ENCODE assay signal across 11 cellular contexts in the genomic region with DNA sequence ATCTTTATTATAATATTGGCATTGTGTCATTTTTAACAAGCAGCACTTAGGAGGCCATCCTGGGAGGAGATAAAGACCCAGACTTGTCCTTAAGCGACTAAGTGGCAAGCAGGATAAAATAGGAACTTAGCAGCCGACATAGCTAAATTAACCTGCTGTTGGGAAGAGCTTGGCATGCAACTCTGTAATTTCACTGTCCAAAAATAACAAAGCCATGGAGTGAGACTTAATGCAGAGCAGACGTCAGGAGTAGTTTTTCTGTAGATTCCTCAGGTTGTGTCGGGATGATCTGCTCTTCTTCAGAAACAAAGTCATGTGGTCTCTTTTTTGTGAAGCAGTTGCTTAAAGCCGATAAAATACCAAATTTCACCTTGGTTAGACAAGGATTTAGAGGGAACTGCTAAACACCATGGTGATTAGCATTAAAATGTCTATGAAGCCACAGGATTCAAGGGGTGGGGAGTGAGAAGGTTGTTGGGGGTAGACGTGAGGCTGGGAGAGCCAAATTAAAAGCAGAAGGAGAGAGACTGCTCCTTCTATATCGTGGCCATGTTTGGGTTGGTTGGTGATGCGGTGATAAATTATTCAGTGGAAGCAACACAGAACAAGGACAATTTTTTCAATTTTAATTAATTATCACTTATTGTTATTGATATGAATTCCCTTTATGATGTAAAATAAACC.
DNase-seq lines count a peak whose midpoint lies in the region; ATAC-seq and TF ChIP-seq lines count a peak whose summit lies in the region.
"Had no signal": no experiment of that assay in that cellular context is flagged by ENCODE, and none has a peak within 500 bp of the region (broad histone marks: within the 10 kb centered on the region; RNA-seq: fewer than 3 reads in every experiment).

No MANE protein-coding gene starts in this region.

- ATAC-seq in GM19397 (IDR thresholded peaks at IDR 0.05; ENCODE audit: unreplicated experiment): no peak
- ATAC-seq: HepG2 had no signal

- no peak overlapping the region for H3K4me3 ChIP-seq in HEK293 (ENCODE audit: low read depth, low read length)
- H3K4me3 ChIP-seq in SK-N-SH (ENCODE audit: low read depth in 2 of 2, low read length in 1 of 2): peak overlapping the region; percentile 17 to 36; a peak in 3 of 4 replicates
- H3K4me3 ChIP-seq in fibroblast of the aortic adventitia (ENCODE audit: low read depth, low read length): no peak overlapping the region
- no peak overlapping the region for H3K4me3 ChIP-seq in parathyroid adenoma (ENCODE audit: low read depth, low read length)
- no peak overlapping the region for H3K4me3 ChIP-seq in Caco-2 (ENCODE audit: low read depth, low read length)

- TF ChIP-seq RAD21 in SK-N-SH (IDR thresholded peaks at IDR 0.05; ENCODE audit: low read length): 0 out of 2 replicates have a peak, but pooled peaks have one; percentile 6

- H3K79me2 ChIP-seq in SK-N-SH (ENCODE audit: insufficient read depth) (no peaks in the 10 kb centered on the region), parathyroid adenoma (no peaks in the 10 kb centered on the region)

- peak in 1 of 2 experiments; percentile 29; a peak in 1 of 4 replicates for TF ChIP-seq EP300 in SK-N-SH (IDR thresholded peaks at IDR 0.05; ENCODE audit: borderline replicate concordance in 1 of 2, low read depth in 1 of 2, low read length in 1 of 2)

- CTCF ChIA-PET in HEK293 (lab: Yijun Ruan, JAX): interaction anchor here (0.6 to 0.9 kb wide), 2 partner anchors 40 to 1320 kb away, joined by 3 to 4 read pairs; no protein-coding TSS in a partner anchor
- CTCF ChIA-PET in SK-N-SH (lab: Yijun Ruan, JAX): interaction anchor here (1.0 to 1.1 kb wide), 3 partner anchors 10 to 95 kb away, joined by 3 read pairs; no protein-coding TSS in a partner anchor
- CTCF ChIA-PET in Caco-2 (lab: Charles Lee): no interaction called here

- H3F3A ChIP-seq in SK-N-SH (replicated peaks; ENCODE audit: insufficient read depth): peaks cover 6% of the 10 kb centered on the region

- H3K27ac Mint-ChIP-seq in Caco-2 (ENCODE audit: unreplicated experiment): no peak overlapping the region

- H3K36me3 ChIP-seq in HEK293 (ENCODE audit: control insufficient read depth in 2 of 2, insufficient read depth in 1 of 2, low read length in 2 of 2) (no peaks in the 10 kb centered on the region), SK-N-SH (replicated peaks in 1 of 2; ENCODE audit: control insufficient read depth in 1 of 2, insufficient read depth in 2 of 2, low read length in 1 of 2) (no peaks in the 10 kb centered on the region), parathyroid adenoma (ENCODE audit: control insufficient read depth, insufficient read depth, low read length) (no peaks in the 10 kb centered on the region), Caco-2 (ENCODE audit: control insufficient read depth, insufficient read depth, low read length) (no peaks in the 10 kb centered on the region)

- intact Hi-C loops in Caco-2 (cut with micrococcal nuclease; ENCODE audit: unreplicated experiment): no loop called here

- peak; percentile 6 for DNase-seq in SK-N-SH
- DNase-seq in fibroblast of the aortic adventitia (ENCODE audit: low read depth): peak; percentile 39
- DNase-seq in activated naive CD4-positive, alpha-beta T cell (lab: John Stamatoyannopoulos, UW): no peak
- no peak for DNase-seq in Caco-2
- no peak for DNase-seq in CD1c-positive myeloid dendritic cell (ENCODE audit: extremely low spot score)
- DNase-seq: activated T-cell treated with anti-CD3 and anti-CD28 coated beads, Interleukin-2, amount 50 U/mL, for 48 hours; NCI-H226 had no signal

- H3K9ac ChIP-seq in SK-N-SH (peak overlapping the region; percentile 53), parathyroid adenoma (no peak overlapping the region)

- POLR2A ChIA-PET in HEK293 (lab: Yijun Ruan, JAX): no interaction called here
- POLR2A ChIA-PET in SK-N-SH (lab: Yijun Ruan, JAX): interaction anchor here (0.8 kb wide), 1 partner anchor 68 kb away, joined by 3 read pairs; no protein-coding TSS in a partner anchor
- POLR2A ChIA-PET in Caco-2 (lab: Charles Lee): no interaction called here

- WGBS in SK-N-SH (ENCODE audit: low lambda C conversion rate): 16% methylated on average over 8 of the region's 8 CpGs

- H3K27me3 Mint-ChIP-seq in Caco-2 (ENCODE audit: insufficient read depth, unreplicated experiment): no peaks in the 10 kb centered on the region

- H3K36me3 Mint-ChIP-seq in Caco-2 (ENCODE audit: insufficient read depth, unreplicated experiment): no peaks in the 10 kb centered on the region

- H3K27ac ChIP-seq in HEK293 (ENCODE audit: extremely low read depth, low read depth, low read length) (peak overlapping the region; percentile 72), SK-N-SH (ENCODE audit: low read depth in 2 of 2, low read length in 1 of 2) (peak overlapping the region; percentile 55 to 91), parathyroid adenoma (no peak overlapping the region)

- H2AFZ ChIP-seq in SK-N-SH (ENCODE audit: low read depth) (peak overlapping the region; percentile 59), parathyroid adenoma (peak overlapping the region; percentile 49)

- H3K9me3 ChIP-seq in HEK293 (ENCODE audit: control insufficient read depth, insufficient read depth, low read depth, low read length) (no peaks in the 10 kb centered on the region), SK-N-SH (no peaks in the 10 kb centered on the region), parathyroid adenoma (ENCODE audit: control insufficient read depth, low read length) (no peaks in the 10 kb centered on the region), Caco-2 (no peaks in the 10 kb centered on the region)

- H3K4me1 Mint-ChIP-seq in Caco-2 (ENCODE audit: low read depth, unreplicated experiment): peaks cover 19% of the 10 kb centered on the region

- no peaks in the 10 kb centered on the region for H4K20me1 ChIP-seq in SK-N-SH (ENCODE audit: insufficient read depth)

- TF ChIP-seq CTCF in HEK293 (tag by site-specific recombination; IDR thresholded peaks at IDR 0.05) (no peak), SK-N-SH (IDR thresholded peaks at IDR 0.05) (no peak), fibroblast of the aortic adventitia (IDR thresholded peaks at IDR 0.05; ENCODE audit: insufficient read depth, low read length) (no peak), parathyroid adenoma (IDR thresholded peaks at IDR 0.05) (no peak), Caco-2 (IDR thresholded peaks at IDR 0.05; ENCODE audit: insufficient read depth in 1 of 2, low read depth in 1 of 2, low read length in 1 of 2, severe bottlenecking in 1 of 2, unreplicated experiment in 1 of 2) (no peak)

- no TSS peak for BruUV-seq in Caco-2 (replicated peaks; lab: Mats Ljungman, UMichigan)

- H3K27me3 ChIP-seq in SK-N-SH (ENCODE audit: insufficient read depth): no peaks in the 10 kb centered on the region
- no peaks in the 10 kb centered on the region for H3K27me3 ChIP-seq in parathyroid adenoma (ENCODE audit: control insufficient read depth, insufficient read depth, low read length)
- no peaks in the 10 kb centered on the region for H3K27me3 ChIP-seq in Caco-2 (replicated peaks; ENCODE audit: control insufficient read depth, insufficient read depth, low read length)

- H3K4me1 ChIP-seq in HEK293 (ENCODE audit: control insufficient read depth, insufficient read depth, low read length) (peaks cover 28% of the 10 kb centered on the region), SK-N-SH (ENCODE audit: control insufficient read depth in 1 of 2, insufficient read depth in 2 of 2, low read depth in 1 of 2, low read length in 1 of 2) (peaks cover 20 to 29% of the 10 kb centered on the region in 2 experiments), parathyroid adenoma (peaks cover 22% of the 10 kb centered on the region), Caco-2 (peaks cover 3% of the 10 kb centered on the region)

- H3K4me2 ChIP-seq in SK-N-SH (peak overlapping the region; percentile 71), parathyroid adenoma (ENCODE audit: low read length) (peak overlapping the region; percentile 44)

- H3K4me3 Mint-ChIP-seq in Caco-2 (ENCODE audit: unreplicated experiment): no peak overlapping the region

- H3K9me3 Mint-ChIP-seq in Caco-2 (ENCODE audit: unreplicated experiment): no peaks in the 10 kb centered on the region

- H3K9me2 ChIP-seq in SK-N-SH: no peaks in the 10 kb centered on the region

TF ChIP-seq in SK-N-SH, 30 proteins besides CTCF, POLR2A, EP300 and RAD21 (continues in another document):
- 0 out of 2 replicates have a peak, but pooled peaks have one; percentile 41 for TF ChIP-seq TEAD4 (IDR thresholded peaks at IDR 0.05; ENCODE audit: borderline replicate concordance, insufficient read depth)
- TF ChIP-seq SMC3 (IDR thresholded peaks at IDR 0.05; ENCODE audit: low read depth, low read length): no peak
- peak; percentile 50; the same call in 1 of the 2 replicates for TF ChIP-seq USF1 (IDR thresholded peaks at IDR 0.05; ENCODE audit: borderline replicate concordance, low read depth)
- 0 out of 2 replicates have a peak, but pooled peaks have one; percentile 48 for TF ChIP-seq RCOR1 (IDR thresholded peaks at IDR 0.05; ENCODE audit: low read length)
- TF ChIP-seq TCF12 (IDR thresholded peaks at IDR 0.05): peak; percentile 86
- no peak for TF ChIP-seq MXI1 (IDR thresholded peaks at IDR 0.05; ENCODE audit: low read depth, low read length)
- peak; percentile 68 for TF ChIP-seq POLR2AphosphoS5 (IDR thresholded peaks at IDR 0.05; ENCODE audit: low read depth, low read length)

Comparison
In these comparisons a context has a peak if more than half of its experiments do, and no peak if none do; other contexts are left out.
1. H3K4me3 ChIP-seq: peak in SK-N-SH (2 of 2); none in HEK293 (single experiment), fibroblast of the aortic adventitia (single experiment), parathyroid adenoma (single experiment) and Caco-2 (single experiment).
2. DNase-seq: peak in SK-N-SH (single experiment) and fibroblast of the aortic adventitia (single experiment); none in activated naive CD4-positive, alpha-beta T cell (0 of 4), Caco-2 (0 of 2) and CD1c-positive myeloid dendritic cell (single experiment).
3. Of the 4 proteins assayed by ChIP-seq in both HEK293 and SK-N-SH: peak only in HEK293: none; only in SK-N-SH: PBX3; in both: REST; in neither: 2.